ENCODE assay signal across 17 cellular contexts in the genomic region with DNA sequence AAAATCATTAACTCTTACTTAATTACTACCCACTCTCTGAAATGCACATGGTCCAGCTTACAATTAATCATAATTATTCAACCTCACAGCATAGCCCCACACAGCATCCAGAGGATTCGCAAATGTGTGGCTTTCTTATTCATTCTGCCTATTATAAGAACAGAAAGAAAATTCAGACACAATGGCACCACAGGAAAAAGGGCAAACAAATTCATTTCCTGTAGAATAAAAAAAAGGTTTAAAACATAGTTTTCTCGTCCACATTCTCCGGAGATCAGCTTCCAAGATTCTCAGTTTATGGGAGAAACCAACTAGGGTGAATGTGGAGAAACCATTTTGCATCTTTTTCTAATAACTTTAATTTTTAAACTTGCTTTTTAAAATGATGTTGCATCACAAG.
"Had no signal": no experiment of that assay in that cellular context is flagged by ENCODE, and none has a peak within 500 bp of the region (broad histone marks: within the 10 kb centered on the region; RNA-seq: fewer than 3 reads in every experiment).

No MANE protein-coding gene starts in this region.

- DNase-seq: activated CD4-positive, alpha-beta T cell treated with anti-CD3 and anti-CD28 coated beads for 4 hours; activated CD8-positive, alpha-beta memory T cell treated with anti-CD3 and anti-CD28 coated beads, Interleukin-2, amount 50 U/mL, for 4 hours; activated CD8-positive, alpha-beta T cell treated with anti-CD3 and anti-CD28 coated beads for 36 hours; activated gamma-delta T cell treated with Interleukin-2 at 50 U/mL for 16 hours; activated naive CD4-positive, alpha-beta T cell treated with anti-CD3 and anti-CD28 coated beads, Interleukin-2, amount 10 ng/mL, durations not matched to agents 7 days and 5 days; activated naive CD8-positive, alpha-beta T cell treated with anti-CD3 and anti-CD28 coated beads for 36 hours; activated T-cell treated with anti-CD3 and anti-CD28 coated beads, Interleukin-2, amount 50 U/mL, for 72 hours; brain microvascular endothelial cell; MM.1S; NCI-H1105; NCI-H1436; NCI-H1930; NCI-H345; NCI-H510A; NCI-H526 treated with DMSO at 0.1 percent for 48 hours; NCI-H82 had no signal

- H3K27ac ChIP-seq: brain microvascular endothelial cell, cardiac muscle cell had no signal

- H3K27me3 ChIP-seq: brain microvascular endothelial cell, cardiac muscle cell had no signal

- H3K4me3 ChIP-seq: cardiac muscle cell had no signal

- H3K36me3 ChIP-seq: brain microvascular endothelial cell, cardiac muscle cell had no signal
